ENCODE assay signal across 15 cellular contexts in the genomic region with DNA sequence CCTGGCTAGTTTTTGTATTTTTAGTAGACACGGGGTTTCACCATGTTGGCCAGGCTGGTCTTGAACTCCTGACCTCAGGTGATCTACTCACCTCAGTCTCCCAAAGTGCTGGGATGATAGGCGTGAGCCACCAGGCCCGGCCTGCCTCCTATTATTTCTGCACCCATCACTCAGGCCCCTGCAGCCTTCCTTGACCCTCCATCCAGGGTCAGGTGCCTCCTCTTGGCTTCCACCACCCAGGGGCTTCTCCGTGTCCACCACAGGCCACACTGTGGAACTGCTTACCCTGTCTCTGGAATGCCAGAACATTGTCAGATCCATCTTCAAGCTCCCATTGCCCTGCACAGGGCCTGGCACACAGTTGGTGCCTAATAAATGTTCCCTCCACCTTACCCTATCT.
A peak's percentile ranks its signal among the peaks of the same experiment; 100 is the strongest.
DNase-seq lines count a peak whose midpoint lies in the region; ATAC-seq and TF ChIP-seq lines count a peak whose summit lies in the region.
"Had no signal": no experiment of that assay in that cellular context is flagged by ENCODE, and none has a peak within 500 bp of the region (broad histone marks: within the 10 kb centered on the region; RNA-seq: fewer than 3 reads in every experiment).

No MANE protein-coding gene starts in this region.

- no peak overlapping the region for H2AFZ ChIP-seq in PC-3 (ENCODE audit: low read length)

- no TSS peak for BruUV-seq in PC-3 (replicated peaks; lab: Mats Ljungman, UMichigan)

- H3K36me3 ChIP-seq in PC-3 (ENCODE audit: low read depth, low read length) (no peaks in the 10 kb centered on the region), upper lobe of right lung (no peaks in the 10 kb centered on the region)
- H3K36me3 ChIP-seq: BLaER1 treated with 17β-estradiol and CSF1 and Interleukin-3, amounts not matched to agents 10 nM and 100 nM had no signal

- no peak overlapping the region for H3K27ac Mint-ChIP-seq in activated T-cell treated with anti-CD3 and anti-CD28 coated beads, Interleukin-2, amount 50 U/mL, for 24 hours
- H3K27ac Mint-ChIP-seq in nephron progenitor cell = peak overlapping the region; percentile 39
- H3K27ac Mint-ChIP-seq: CD8-positive, alpha-beta T cell had no signal

- no peaks in the 10 kb centered on the region for H3K9me2 ChIP-seq in PC-3 (replicated peaks; ENCODE audit: low read length)

- ATAC-seq in PC-3 (no peak), upper lobe of right lung (no peak)
- ATAC-seq: CD8-positive, alpha-beta T cell; GM12878; K562 had no signal

- DNase-seq in activated T-cell treated with anti-CD3 and anti-CD28 coated beads, Interleukin-2, amount 50 U/mL, for 24 hours = peak; percentile 13
- DNase-seq in activated T-cell treated with anti-CD3 and anti-CD28 coated beads for 4 hours = no peak
- no peak for DNase-seq in PC-3
- DNase-seq in nephron progenitor cell = no peak
- DNase-seq in upper lobe of right lung = peak; percentile 43
- no peak for DNase-seq in NCI-H82 (lab: John Stamatoyannopoulos, UW)
- DNase-seq in G401 (ENCODE audit: low spot score) = no peak
- DNase-seq: CD8-positive, alpha-beta T cell; NCI-H1105; NCI-H2081 treated with DMSO at 0.1 percent for 48 hours; NK-92 treated with Interleukin-12 subunit alpha and Interleukin-12 subunit beta, amount 100 ng/mL, for 24 hours; SIG-M5 had no signal

- H3K4me3 Mint-ChIP-seq in activated T-cell treated with anti-CD3 and anti-CD28 coated beads, Interleukin-2, amount 50 U/mL, for 24 hours = no peak overlapping the region
- no peak overlapping the region for H3K4me3 Mint-ChIP-seq in nephron progenitor cell
- H3K4me3 Mint-ChIP-seq: CD8-positive, alpha-beta T cell had no signal

- 0 out of 2 replicates have a peak, but pooled peaks cover 5% of the 10 kb centered on the region for H3K4me1 ChIP-seq in PC-3 (ENCODE audit: insufficient read depth, low read length)
- H3K4me1 ChIP-seq in upper lobe of right lung = no peaks in the 10 kb centered on the region

- no peak overlapping the region for H3K4me3 ChIP-seq in PC-3 (ENCODE audit: low read length)
- no peak overlapping the region for H3K4me3 ChIP-seq in upper lobe of right lung
- H3K4me3 ChIP-seq: BLaER1 treated with 17β-estradiol and CSF1 and Interleukin-3, amounts not matched to agents 10 nM and 100 nM; GM12878; K562 had no signal

- H3K27ac ChIP-seq in PC-3 (ENCODE audit: low read length) = peak overlapping the region; percentile 42
- no peak overlapping the region for H3K27ac ChIP-seq in upper lobe of right lung
- H3K27ac ChIP-seq: BLaER1 treated with 17β-estradiol and CSF1 and Interleukin-3, amounts not matched to agents 10 nM and 100 nM had no signal

- no peaks in the 10 kb centered on the region for H3K4me1 Mint-ChIP-seq in activated T-cell treated with anti-CD3 and anti-CD28 coated beads, Interleukin-2, amount 50 U/mL, for 24 hours (ENCODE audit: low read depth)
- peaks cover 59% of the 10 kb centered on the region for H3K4me1 Mint-ChIP-seq in nephron progenitor cell

- H3K79me2 ChIP-seq in PC-3 (ENCODE audit: low read length) = no peaks in the 10 kb centered on the region

- no peaks in the 10 kb centered on the region for H3F3A ChIP-seq in PC-3 (ENCODE audit: low read length, unreplicated experiment)

- H3K27me3 Mint-ChIP-seq in activated T-cell treated with anti-CD3 and anti-CD28 coated beads, Interleukin-2, amount 50 U/mL, for 24 hours = peaks cover 14% of the 10 kb centered on the region
- H3K27me3 Mint-ChIP-seq in nephron progenitor cell (ENCODE audit: low read depth, poor library complexity) = peaks cover 61% of the 10 kb centered on the region

- H3K9ac ChIP-seq in PC-3 (ENCODE audit: low read length) = no peak overlapping the region
- H3K9ac ChIP-seq: BLaER1 treated with 17β-estradiol and CSF1 and Interleukin-3, amounts not matched to agents 10 nM and 100 nM had no signal

- H3K9me3 ChIP-seq in PC-3 (ENCODE audit: low read length) = no peaks in the 10 kb centered on the region
- no peaks in the 10 kb centered on the region for H3K9me3 ChIP-seq in upper lobe of right lung

- in situ Hi-C loops in G401 (cut with HindIII; ENCODE audit: low sequenced_read_pairs) = no loop called here

- H3K27me3 ChIP-seq in PC-3 (ENCODE audit: low read length) = no peaks in the 10 kb centered on the region
- peaks cover 5% of the 10 kb centered on the region for H3K27me3 ChIP-seq in upper lobe of right lung
- H3K27me3 ChIP-seq: BLaER1 treated with 17β-estradiol and CSF1 and Interleukin-3, amounts not matched to agents 10 nM and 100 nM had no signal

- POLR2A ChIA-PET in PC-3 (lab: Charles Lee; ENCODE audit: unreplicated experiment) = no interaction called here

- CTCF ChIA-PET in PC-3 (lab: Charles Lee) = no interaction called here

- H3K4me2 ChIP-seq in PC-3 (ENCODE audit: low read length) = no peak overlapping the region

- H3K36me3 Mint-ChIP-seq in activated T-cell treated with anti-CD3 and anti-CD28 coated beads, Interleukin-2, amount 50 U/mL, for 24 hours (ENCODE audit: low read depth) = no peaks in the 10 kb centered on the region
- no peaks in the 10 kb centered on the region for H3K36me3 Mint-ChIP-seq in nephron progenitor cell (ENCODE audit: low read depth)
- H3K36me3 Mint-ChIP-seq: CD8-positive, alpha-beta T cell had no signal

- intact Hi-C loops in PC-3 (cut with micrococcal nuclease) = no loop called here
- intact Hi-C loops in upper lobe of right lung (cut with DNase I) = no loop called here

- no peaks in the 10 kb centered on the region for H3K9me3 Mint-ChIP-seq in activated T-cell treated with anti-CD3 and anti-CD28 coated beads, Interleukin-2, amount 50 U/mL, for 24 hours
- peaks cover 27% of the 10 kb centered on the region for H3K9me3 Mint-ChIP-seq in nephron progenitor cell
- H3K9me3 Mint-ChIP-seq: CD8-positive, alpha-beta T cell had no signal

- no peak for TF ChIP-seq CTCF in PC-3 (conservative IDR thresholded peaks at IDR 0.05; ENCODE audit: low read depth, low read length)
- no peak for TF ChIP-seq CTCF in nephron progenitor cell (IDR thresholded peaks at IDR 0.05)
- TF ChIP-seq CTCF in upper lobe of right lung (IDR thresholded peaks at IDR 0.05) = no peak

- H4K20me1 ChIP-seq in PC-3 (ENCODE audit: low read length) = no peaks in the 10 kb centered on the region
- H4K20me1 ChIP-seq: BLaER1 treated with 17β-estradiol and CSF1 and Interleukin-3, amounts not matched to agents 10 nM and 100 nM had no signal

Comparison
In these comparisons a context has a peak if more than half of its experiments do, and no peak if none do; other contexts are left out.
1. DNase-seq: peak in activated T-cell treated with anti-CD3 and anti-CD28 coated beads, Interleukin-2, amount 50 U/mL, for 24 hours (single experiment) and upper lobe of right lung (single experiment); none in activated T-cell treated with anti-CD3 and anti-CD28 coated beads for 4 hours (single experiment), PC-3 (single experiment), nephron progenitor cell (single experiment), NCI-H82 (single experiment) and G401 (single experiment).